Comparison of ENCODE assay signal across 10 cellular contexts in the genomic region with DNA sequence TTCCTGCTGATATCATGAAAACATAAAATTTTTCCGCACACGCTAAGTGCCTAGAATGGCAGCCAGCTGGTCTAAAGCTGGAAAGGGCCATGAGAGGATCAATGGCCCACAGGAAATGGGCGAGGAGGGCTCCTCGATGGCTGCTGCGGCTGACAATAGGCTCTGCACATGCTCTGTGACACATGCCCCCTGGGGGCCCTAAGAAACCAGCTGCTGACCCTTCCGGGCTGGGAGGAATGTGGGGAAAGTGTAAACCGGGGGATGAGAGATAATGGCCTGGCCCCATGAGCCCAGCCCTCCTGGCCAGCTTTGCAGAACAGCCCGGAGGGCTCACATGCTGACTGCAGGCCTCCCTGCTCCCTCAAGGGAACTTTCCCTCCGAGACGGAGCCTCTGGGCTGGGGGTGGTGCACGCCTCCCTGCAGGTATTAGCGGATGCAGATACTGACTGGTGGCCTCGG.
DNase-seq lines count a peak whose midpoint lies in the region; ATAC-seq and TF ChIP-seq lines count a peak whose summit lies in the region.
"Had no signal": no experiment of that assay in that cellular context is flagged by ENCODE, and none has a peak within 500 bp of the region (broad histone marks: within the 10 kb centered on the region; RNA-seq: fewer than 3 reads in every experiment).

No MANE protein-coding gene starts in this region.

- H3K4me1 ChIP-seq in esophagus muscularis mucosa (peaks cover 4 to 49% (median 42%) of the 10 kb centered on the region in 4 donors), stomach (peaks cover 0 to 18% (median 8%) of the 10 kb centered on the region in 4 donors)

- H3K36me3 ChIP-seq in esophagus muscularis mucosa, result no peaks in the 10 kb centered on the region
- H3K36me3 ChIP-seq in stomach, result no peaks in the 10 kb centered on the region

- no peak for TF ChIP-seq CTCF in esophagus muscularis mucosa (IDR thresholded peaks at IDR 0.05)
- TF ChIP-seq CTCF in lower leg skin (IDR thresholded peaks at IDR 0.05), result no peak
- no peak for TF ChIP-seq CTCF in stomach (IDR thresholded peaks at IDR 0.05)

- H3K27me3 ChIP-seq in esophagus muscularis mucosa (no peaks in the 10 kb centered on the region), stomach (peaks cover 0 to 21% (median 0%) of the 10 kb centered on the region in 3 donors)

- H3K4me3 ChIP-seq in esophagus muscularis mucosa (no peak overlapping the region), lower leg skin (ENCODE audit: low read depth, poor library complexity, severe bottlenecking) (no peak overlapping the region), stomach (no peak overlapping the region)

- intact Hi-C loops in esophagus muscularis mucosa (cut with DNase I), result no loop called here
- intact Hi-C loops in lower leg skin (cut with DNase I; ENCODE audit: low total_unique reads), result no loop called here
- intact Hi-C loops in stomach (cut with DNase I; ENCODE audit: low total_unique reads), result no loop called here

- ATAC-seq in GM21737 (IDR thresholded peaks at IDR 0.05; ENCODE audit: unreplicated experiment), result no peak

- DNase-seq in RPMI7951 (ENCODE audit: low read depth) (peak; percentile 69), esophagus muscularis mucosa (ENCODE audit: extremely low spot score) (peak; percentile 90), lower leg skin (ENCODE audit: low spot score in 2 of 2) (peak; percentile 8 to 81), stomach (peak; percentile 17), cerebellar nuclear complex (lab: John Stamatoyannopoulos, UW) (no peak), CD1c-positive myeloid dendritic cell (ENCODE audit: extremely low spot score) (no peak)
- DNase-seq: CD4-positive, alpha-beta T cell; central memory CD4-positive, alpha-beta T cell; NCI-H187 treated with DMSO at 0.1 percent for 48 hours had no signal

- WGBS in esophagus muscularis mucosa, result 61% methylated on average over 8 of the region's 13 CpGs
- 72 to 73% methylated on average over 10 to 13 of the region's 13 CpGs for WGBS in lower leg skin, 2 donors
- 36 to 49% (median 38%) methylated on average over 8 to 13 of the region's 13 CpGs for WGBS in stomach, 5 donors

- H3K27ac ChIP-seq in esophagus muscularis mucosa (replicated peaks in 1 of 4) (peak overlapping the region in 1 of 4 donors; percentile 19), stomach (no peak overlapping the region)

- no peak for TF ChIP-seq POLR2A in esophagus muscularis mucosa (IDR thresholded peaks at IDR 0.05; ENCODE audit: low read depth)
- TF ChIP-seq POLR2A in lower leg skin (IDR thresholded peaks at IDR 0.05), result no peak
- TF ChIP-seq POLR2A in stomach (IDR thresholded peaks at IDR 0.05), result no peak

- H3K9me3 ChIP-seq in esophagus muscularis mucosa (no peaks in the 10 kb centered on the region), stomach (peaks cover 0 to 5% (median 2%) of the 10 kb centered on the region in 4 donors)

- TF ChIP-seq EP300 in esophagus muscularis mucosa (IDR thresholded peaks at IDR 0.05), result no peak
- no peak for TF ChIP-seq EP300 in stomach (IDR thresholded peaks at IDR 0.05)

Comparison
In these comparisons a context has a peak if more than half of its experiments do, and no peak if none do; other contexts are left out.
1. DNase-seq: peak in RPMI7951 (single experiment), esophagus muscularis mucosa (single experiment), lower leg skin (2 of 2) and stomach (single experiment); none in cerebellar nuclear complex (0 of 2) and CD1c-positive myeloid dendritic cell (single experiment).